ENCODE assay signal across 10 cellular contexts in genomic region chr10:97738616-97739015, GRCh38. TPM values are rescaled to one million over a fixed set of nuclear protein-coding genes. Genes with fewer than 3 reads are reported as not detected.
DNase-seq lines count a peak whose midpoint lies in the region; ATAC-seq and TF ChIP-seq lines count a peak whose summit lies in the region.
"Had no signal": no experiment of that assay in that cellular context is flagged by ENCODE, and none has a peak within 500 bp of the region (broad histone marks: within the 10 kb centered on the region; RNA-seq: fewer than 3 reads in every experiment).

No MANE protein-coding gene starts in this region.

- H3K4me3 Mint-ChIP-seq in CD14-positive monocyte: no peak overlapping the region

- H4K20me1 ChIP-seq in DND-41 (ENCODE audit: insufficient read depth, low read length) (peaks cover 26% of the 10 kb centered on the region), neural cell (ENCODE audit: insufficient read depth) (no peaks in the 10 kb centered on the region)

- H3K4me1 ChIP-seq in DND-41 (ENCODE audit: insufficient read depth, low read length): peaks cover 22% of the 10 kb centered on the region

- H3K9me3 Mint-ChIP-seq in CD14-positive monocyte: no peaks in the 10 kb centered on the region

- H3K27ac ChIP-seq in DND-41 (ENCODE audit: low read length): no peak overlapping the region
- no peak overlapping the region for H3K27ac ChIP-seq in dorsolateral prefrontal cortex
- H3K27ac ChIP-seq in neural cell (ENCODE audit: low read length): no peak overlapping the region

- H2AFZ ChIP-seq in DND-41 (ENCODE audit: low read depth, low read length) (no peak overlapping the region), neural cell (ENCODE audit: low read depth, low read length) (no peak overlapping the region)

- no peak for TF ChIP-seq EP300 in neural cell (conservative IDR thresholded peaks at IDR 0.05; ENCODE audit: poor library complexity, severe bottlenecking)

- TF ChIP-seq POLR2A in NB4 (IDR thresholded peaks at IDR 0.05; ENCODE audit: extremely low read depth, insufficient read length): no peak

- H3K9ac ChIP-seq in DND-41 (ENCODE audit: low read depth, low read length) (peak overlapping the region; percentile 86; the same call in 1 of the 2 replicates), neural cell (ENCODE audit: low read length) (no peak overlapping the region)

- H3F3A ChIP-seq in neural cell (ENCODE audit: insufficient read depth, low read length, poor library complexity, severe bottlenecking): no peaks in the 10 kb centered on the region

- H3K27ac Mint-ChIP-seq in CD14-positive monocyte: peak overlapping the region in 1 of 7 donors; percentile 88

- H3K9me3 ChIP-seq in DND-41 (ENCODE audit: insufficient read depth, low read length, severe bottlenecking) (no peaks in the 10 kb centered on the region), neural cell (ENCODE audit: low read length) (no peaks in the 10 kb centered on the region)

- no peak for TF ChIP-seq RAD21 in neural cell (conservative IDR thresholded peaks at IDR 0.05)

- H3K4me3 ChIP-seq in DND-41 (ENCODE audit: low read depth in 1 of 2, low read length in 2 of 2) (peak overlapping the region in 1 of 2 experiments; percentile 94; a peak in 2 of 4 replicates), NB4 (ENCODE audit: low read depth, low read length) (peak overlapping the region; percentile 81), dorsolateral prefrontal cortex (peak overlapping the region in 36 of 59 donors; percentile 13 to 100 (median 96)), neural cell (ENCODE audit: low read length) (peak overlapping the region; percentile 97)

- H3K4me1 Mint-ChIP-seq in CD14-positive monocyte: peaks cover 29% of the 10 kb centered on the region

- H3K27me3 ChIP-seq in DND-41 (ENCODE audit: insufficient read depth, low read length, poor library complexity) (no peaks in the 10 kb centered on the region), dorsolateral prefrontal cortex (no peaks in the 10 kb centered on the region), neural cell (ENCODE audit: insufficient read depth, low read depth, low read length) (no peaks in the 10 kb centered on the region)

- intact Hi-C loops in dorsolateral prefrontal cortex (cut with DNase I): loop anchor here in 1 of 2 donors (5.0 kb wide), 1 partner anchor 394 kb away; the partner anchor contains the start of gene R3HCC1L
- intact Hi-C loops in CD14-positive monocyte (cut with micrococcal nuclease): loop anchor here (5.0 to 10.0 kb wide), 2 partner anchors 51 to 164 kb away; partner anchors contain the start of genes AVPI1 (in 2 of the 2) and ANKRD2 (in 1 of the 2)

- DNase-seq in DND-41: no peak
- DNase-seq in NB4 (ENCODE audit: low read depth): no peak
- no peak for DNase-seq in dorsolateral prefrontal cortex
- no peak for DNase-seq in activated gamma-delta T cell (lab: John Stamatoyannopoulos, UW)
- DNase-seq in UCSD-AML1 (lab: John Stamatoyannopoulos, UW; ENCODE audit: unreplicated experiment): no peak
- no peak for DNase-seq in CD14-positive monocyte (ENCODE audit: low spot score)
- DNase-seq: NCI-H1048, NCI-H774 had no signal

- TF ChIP-seq CTCF in DND-41 (IDR thresholded peaks at IDR 0.05; ENCODE audit: borderline replicate concordance, extremely low read depth, low read length, poor library complexity, severe bottlenecking) (no peak), NB4 (IDR thresholded peaks at IDR 0.05; ENCODE audit: low read depth, low read length) (no peak), dorsolateral prefrontal cortex (IDR thresholded peaks at IDR 0.05 in 54 of 56, conservative IDR thresholded peaks at IDR 0.05 in 2 of 56; ENCODE audit: low read depth in 1 of 56, partially characterized antibody in 56 of 56) (no peak), neural cell (IDR thresholded peaks at IDR 0.05; ENCODE audit: poor library complexity, severe bottlenecking) (no peak), CD14-positive monocyte (IDR thresholded peaks at IDR 0.05) (no peak)

- ATAC-seq in DND-41 (ENCODE audit: insufficient read depth, low read depth) (no peak), HG03571 (IDR thresholded peaks at IDR 0.05; ENCODE audit: unreplicated experiment) (no peak)

- H3K36me3 ChIP-seq in DND-41 (ENCODE audit: insufficient read depth, low read length) (peaks cover 45% of the 10 kb centered on the region), neural cell (ENCODE audit: insufficient read depth, low read length) (no peaks in the 10 kb centered on the region)

- H3K79me2 ChIP-seq in DND-41 (ENCODE audit: insufficient read depth, low read length) (peaks cover 55% of the 10 kb centered on the region), neural cell (replicated peaks; ENCODE audit: insufficient read depth, low read length) (peaks cover 29% of the 10 kb centered on the region)

- H3K4me2 ChIP-seq in DND-41 (ENCODE audit: insufficient read depth, low read length) (peak overlapping the region; percentile 98), neural cell (ENCODE audit: low read length) (peak overlapping the region; percentile 95)

- H3K9me2 ChIP-seq in neural cell (ENCODE audit: insufficient read depth, low read length): no peaks in the 10 kb centered on the region

- H3K27me3 Mint-ChIP-seq in CD14-positive monocyte (ENCODE audit: low read depth in 3 of 3): peaks cover 0 to 1% (median 0%) of the 10 kb centered on the region in 3 donors

- H3K36me3 Mint-ChIP-seq in CD14-positive monocyte: peaks cover 41 to 42% of the 10 kb centered on the region in 2 donors

TF ChIP-seq in neural cell, 6 proteins besides CTCF, POLR2A, EP300 and RAD21:
- TF ChIP-seq MXI1 (conservative IDR thresholded peaks at IDR 0.05; ENCODE audit: poor library complexity, severe bottlenecking): no peak
- TF ChIP-seq EZH2 (IDR thresholded peaks at IDR 0.05; ENCODE audit: borderline replicate concordance, insufficient read depth, low read length, poor library complexity, severe bottlenecking): no peak
- no peak for TF ChIP-seq SMC3 (conservative IDR thresholded peaks at IDR 0.05; ENCODE audit: poor library complexity)
- no peak for TF ChIP-seq TAF1 (IDR thresholded peaks at IDR 0.05; ENCODE audit: low read depth)
- no peak for TF ChIP-seq POLR2AphosphoS5 (IDR thresholded peaks at IDR 0.05)
- TF ChIP-seq REST (IDR thresholded peaks at IDR 0.05; ENCODE audit: borderline replicate concordance): no peak

RNA-seq across cellular contexts. Expression of gene ZFYVE27, which starts 1.7 kb away (rescaled TPM):
- 10 to 100 TPM; 47.7 to 82.7 (median 64.5) TPM for total RNA-seq in dorsolateral prefrontal cortex
- polyA plus RNA-seq in neural cell: 135 and 151 TPM in 2 replicates
- 69.5 and 89.4 TPM in 2 replicates for polyA minus RNA-seq in neural cell
- polyA plus RNA-seq in CD14-positive monocyte: 1 to 10 TPM; 6.2 to 9.7 TPM

RNA-seq across cellular contexts. Expression of gene MARVELD1, which starts 25.1 kb away (rescaled TPM):
- 10 to 100 TPM in 2 of 120 experiments, 1 to 10 TPM in 118; 2.5 to 12.7 (median 4.8) TPM for total RNA-seq in dorsolateral prefrontal cortex
- polyA plus RNA-seq in neural cell: 2.3 and 2.4 TPM in 2 replicates
- 1.7 TPM in 2 replicates for polyA minus RNA-seq in neural cell
- 1 to 10 TPM; 3.7 to 9.2 TPM for polyA plus RNA-seq in CD14-positive monocyte

RNA-seq across cellular contexts. Expression of gene SFRP5, which starts 33.2 kb away (rescaled TPM):
- total RNA-seq in dorsolateral prefrontal cortex: 1 to 10 TPM in 59 of 120 experiments, under 1 TPM in 57, not detected in 4; 0.33 to 3.5 (median 1.0) TPM
- 0.92 and 1.2 TPM in 2 replicates for polyA plus RNA-seq in neural cell
- 1.9 and 2.4 TPM in 2 replicates for polyA minus RNA-seq in neural cell
- polyA plus RNA-seq in CD14-positive monocyte: not detected

RNA-seq across cellular contexts. Expression of gene AVPI1, which starts 51.6 kb away (rescaled TPM):
- 10 to 100 TPM; 15.7 to 41.1 (median 27.6) TPM for total RNA-seq in dorsolateral prefrontal cortex
- polyA plus RNA-seq in neural cell (0.94 and 1.3 TPM in 2 replicates), CD14-positive monocyte (1 to 10 TPM; 2.0 to 2.9 TPM)
- 1.5 and 2.5 TPM in 2 replicates for polyA minus RNA-seq in neural cell

Comparison
In these comparisons a context has a peak if more than half of its experiments do, and no peak if none do; other contexts are left out.
1. RNA of gene ZFYVE27, which starts 1.7 kb away (polyA plus RNA-seq): 135 to 151 TPM in neural cell; 6.2 to 9.7 TPM in CD14-positive monocyte; every median in the first group is over 10 times any median in the second.